8 cellular contexts compared by ENCODE assay signal in genomic region chr9:114155967-114156294, GRCh38. TPM values are rescaled to one million over a fixed set of nuclear protein-coding genes. Genes with fewer than 3 reads are reported as not detected.
DNase-seq lines count a peak whose midpoint lies in the region; ATAC-seq and TF ChIP-seq lines count a peak whose summit lies in the region.

No MANE protein-coding gene starts in this region.

- peaks cover 7 to 36% (median 17%) of the 10 kb centered on the region in 9 donors for H3K4me1 ChIP-seq in heart right ventricle
- peaks cover 47% of the 10 kb centered on the region for H3K4me1 ChIP-seq in muscle layer of colon (ENCODE audit: insufficient read depth, low read length)
- peaks cover 0 to 17% of the 10 kb centered on the region in 2 donors for H3K4me1 ChIP-seq in uterus

- 0 to 1% methylated on average over 22 to 41 of the region's 41 CpGs for WGBS in heart right ventricle, 2 donors

- ATAC-seq in heart right ventricle (peak in 1 of 8 donors; percentile 1), Right ventricle myocardium superior (ENCODE audit: poor library complexity) (no peak), GM18858 (IDR thresholded peaks at IDR 0.05; ENCODE audit: unreplicated experiment) (no peak), HG02642 (IDR thresholded peaks at IDR 0.05; ENCODE audit: poor library complexity, unreplicated experiment) (no peak)
- no peak for ATAC-seq in central memory CD8-positive, alpha-beta T cell (replicated peaks; ENCODE audit: extremely low read depth, poor library complexity, severe bottlenecking)

- H3K27ac ChIP-seq in heart right ventricle (peak overlapping the region in 9 of 10 donors; percentile 43 to 81 (median 67)), muscle layer of colon (ENCODE audit: low read depth, low read length) (peak overlapping the region; percentile 25), uterus (peak overlapping the region; percentile 81 to 86)

- peak overlapping the region; percentile 9 for H3K27ac Mint-ChIP-seq in central memory CD8-positive, alpha-beta T cell (ENCODE audit: low read depth)

- no peaks in the 10 kb centered on the region for H3K36me3 ChIP-seq in heart right ventricle
- no peaks in the 10 kb centered on the region for H3K36me3 ChIP-seq in muscle layer of colon (ENCODE audit: insufficient read depth, low read length)
- H3K36me3 ChIP-seq in uterus: no peaks in the 10 kb centered on the region

- peak overlapping the region; percentile 76 for H3K4me3 Mint-ChIP-seq in central memory CD8-positive, alpha-beta T cell

- intact Hi-C loops in heart right ventricle (cut with DNase I) (loop anchor here (2.0 to 10.0 kb wide), 11 partner anchors 45 to 139 kb away; no protein-coding TSS in a partner anchor), Right ventricle myocardium superior (cut with DNase I) (loop anchor here (2.0 kb wide), 1 partner anchor 115 kb away; no protein-coding TSS in a partner anchor), uterus (cut with DNase I; ENCODE audit: low total_unique reads) (loop anchor here (2.0 kb wide), 1 partner anchor 135 kb away; no protein-coding TSS in a partner anchor)

- peaks cover 72% of the 10 kb centered on the region for H3K27me3 Mint-ChIP-seq in central memory CD8-positive, alpha-beta T cell

- no peak for TF ChIP-seq POLR2A in uterus (IDR thresholded peaks at IDR 0.05)

- TF ChIP-seq CTCF in heart right ventricle (IDR thresholded peaks at IDR 0.05) (no peak), uterus (IDR thresholded peaks at IDR 0.05) (no peak)

- H3K4me3 ChIP-seq in heart right ventricle (peak overlapping the region; percentile 47 to 78 (median 66)), muscle layer of colon (ENCODE audit: low read depth in 1 of 2, low read length in 2 of 2) (peak overlapping the region; percentile 68 to 81), uterus (peak overlapping the region; percentile 48 to 69)

- H3K36me3 Mint-ChIP-seq in central memory CD8-positive, alpha-beta T cell (ENCODE audit: insufficient read depth): peaks cover 3% of the 10 kb centered on the region

- H3K9me3 ChIP-seq in heart right ventricle (no peaks in the 10 kb centered on the region), muscle layer of colon (ENCODE audit: low read length) (no peaks in the 10 kb centered on the region), uterus (no peaks in the 10 kb centered on the region)

- no peak for DNase-seq in heart right ventricle
- DNase-seq in Right ventricle myocardium superior: no peak
- DNase-seq in central memory CD8-positive, alpha-beta T cell (ENCODE audit: low spot score in 2 of 2): no peak
- DNase-seq in uterus: no peak
- no peak for DNase-seq in DMS79 treated with DMSO at 0.1 percent for 48 hours (lab: John Stamatoyannopoulos, UW)

- H3K9me3 Mint-ChIP-seq in central memory CD8-positive, alpha-beta T cell: no peaks in the 10 kb centered on the region

- H3K4me1 Mint-ChIP-seq in central memory CD8-positive, alpha-beta T cell: peaks cover 25% of the 10 kb centered on the region

- no peak overlapping the region for H3K9ac ChIP-seq in muscle layer of colon (ENCODE audit: low read length)

- H3K27me3 ChIP-seq in heart right ventricle (peaks cover 0 to 67% (median 34%) of the 10 kb centered on the region in 7 donors), muscle layer of colon (ENCODE audit: control insufficient read depth in 1 of 2, insufficient read depth in 2 of 2, low read length in 2 of 2) (peaks cover 10 to 16% of the 10 kb centered on the region in 2 donors), uterus (no peaks in the 10 kb centered on the region)

RNA-seq across cellular contexts. Expression of gene COL27A1, which starts 0.6 kb away (rescaled TPM):
- total RNA-seq in heart right ventricle: 10 to 100 TPM in 2 of 10 donors, 1 to 10 TPM in 8; 4.1 to 11.5 (median 5.1) TPM
- 10 to 100 TPM in 1 of 2 donors, 1 to 10 TPM in 1; 3.1 to 35.8 TPM for polyA plus RNA-seq in heart right ventricle
- 8.0 TPM for total RNA-seq in Right ventricle myocardium superior
- 10 to 100 TPM in 3 of 4 donors, 1 to 10 TPM in 1; 7.9 to 52.9 (median 43.3) TPM for total RNA-seq in uterus

RNA-seq across cellular contexts. Expression of gene KIF12, which starts 56.8 kb away (rescaled TPM):
- under 1 TPM in 2 of 10 donors, not detected in 8; 0.13 to 0.45 TPM for total RNA-seq in heart right ventricle
- polyA plus RNA-seq in heart right ventricle: not detected
- not detected for total RNA-seq in Right ventricle myocardium superior
- 1 to 10 TPM; 1.5 to 5.4 (median 2.7) TPM for total RNA-seq in uterus

Comparison
In these comparisons a context has a peak if more than half of its experiments do, and no peak if none do; other contexts are left out.
1. H3K27ac ChIP-seq: peak in every context shown above with its lines; median percentile 84 in uterus; 67 in heart right ventricle; 25 in muscle layer of colon.